ENCODE assay signal across 25 cellular contexts in the genomic region with DNA sequence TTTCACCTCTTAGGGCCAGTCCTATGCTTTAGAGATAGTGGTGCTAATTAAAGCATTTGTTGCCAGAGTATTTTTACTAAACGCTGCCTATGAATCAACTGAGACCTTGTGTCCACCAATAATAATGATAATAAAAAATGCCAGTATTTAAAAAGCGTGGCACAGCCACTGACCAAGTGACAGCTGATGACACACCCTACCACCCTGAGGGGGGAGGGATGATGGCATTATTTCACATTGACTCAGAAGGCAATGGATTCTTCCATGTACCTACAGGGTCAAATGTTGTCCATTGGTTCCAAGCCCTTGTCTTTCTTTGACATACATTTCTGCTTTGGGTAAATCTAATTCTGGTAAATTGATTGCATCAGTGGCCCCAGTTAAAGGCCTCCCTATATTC.
"Had no signal": no experiment of that assay in that cellular context is flagged by ENCODE, and none has a peak within 500 bp of the region (broad histone marks: within the 10 kb centered on the region; RNA-seq: fewer than 3 reads in every experiment).

No MANE protein-coding gene starts in this region.

- ATAC-seq: activated CD4-positive, alpha-beta T cell treated with anti-CD3 and anti-CD28 coated beads for 36 hours; activated T-cell treated with anti-CD3 and anti-CD28 coated beads, Interleukin-2, amount 50 U/mL, for 72 hours; Right ventricle myocardium inferior; T-cell had no signal

- DNase-seq: activated CD4-positive, alpha-beta memory T cell treated with anti-CD3 and anti-CD28 coated beads, Interleukin-2, amount 10 ng/mL, durations not matched to agents 7 days and 5 days; activated CD4-positive, alpha-beta T cell treated with anti-CD3 and anti-CD28 coated beads for 36 hours; activated CD4-positive, alpha-beta T cell treated with anti-CD3 and anti-CD28 coated beads, Interleukin-2, amount 50 U/mL, for 1 hour; activated naive CD4-positive, alpha-beta T cell treated with anti-CD3 and anti-CD28 coated beads, Interleukin-2, amount 50 U/mL, for 16 hours; activated naive CD8-positive, alpha-beta T cell treated with anti-CD3 and anti-CD28 coated beads, Interleukin-2, amount 10 ng/mL, durations not matched to agents 7 days and 5 days; activated T-cell treated with anti-CD3 and anti-CD28 coated beads for 4 hours; activated T-cell treated with anti-CD3 and anti-CD28 coated beads, Interleukin-2, amount 50 U/mL, for 72 hours; adrenal gland; anterior cingulate cortex; caudate nucleus; NCI-H1048; NCI-H1417; NCI-H2029; NCI-H2107; NCI-H2171 treated with DMSO at 0.1 percent for 48 hours; NCI-H226; NCI-H526; NCI-H774; RPMI8226; T-cell; T-helper 2 cell; T1000; WERI-Rb-1 had no signal

- H3K27me3 ChIP-seq: adrenal gland had no signal

- H3K4me3 ChIP-seq: adrenal gland, SK-N-MC had no signal

- H3K4me1 ChIP-seq: adrenal gland had no signal

- H3K9me3 ChIP-seq: adrenal gland had no signal

- H3K27ac ChIP-seq: adrenal gland, SK-N-MC, WERI-Rb-1 had no signal

- H3K36me3 ChIP-seq: WERI-Rb-1 had no signal
